Comparison of ENCODE assay signal across 19 cellular contexts in the genomic region with DNA sequence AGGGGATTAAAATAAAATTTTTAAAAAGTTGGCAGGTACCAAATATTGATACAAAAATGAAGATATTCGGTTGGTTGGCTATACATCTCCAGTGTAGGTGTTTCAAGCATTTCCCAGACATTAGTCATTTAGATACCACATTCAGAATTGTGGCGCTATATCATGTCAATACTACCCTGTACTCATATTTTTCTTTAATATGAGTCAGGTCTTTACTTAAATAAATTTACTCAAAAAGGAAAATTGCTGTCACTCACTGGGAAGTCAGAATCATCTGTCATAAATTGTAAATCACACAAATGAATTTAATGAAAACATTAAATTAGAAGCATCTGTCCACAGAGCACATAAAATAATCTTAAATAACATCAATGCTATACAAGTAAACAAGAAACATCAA.
DNase-seq lines count a peak whose midpoint lies in the region; ATAC-seq, FAIRE-seq and TF ChIP-seq lines count a peak whose summit lies in the region.
"Had no signal": no experiment of that assay in that cellular context is flagged by ENCODE, and none has a peak within 500 bp of the region (broad histone marks: within the 10 kb centered on the region; RNA-seq: fewer than 3 reads in every experiment).

No MANE protein-coding gene starts in this region.

- H3K79me1 ChIP-seq in mesenchymal stem cell (replicated peaks; ENCODE audit: low read length, poor library complexity, severe bottlenecking) = no peaks in the 10 kb centered on the region

- no peaks in the 10 kb centered on the region for H3K27me3 ChIP-seq in mesenchymal stem cell (ENCODE audit: control insufficient read depth in 1 of 2, insufficient read depth in 1 of 2, low read length in 2 of 2)
- H3K27me3 ChIP-seq: vagina had no signal

- H3K27me3 Mint-ChIP-seq in activated T-cell treated with anti-CD3 and anti-CD28 coated beads, Interleukin-2, amount 50 U/mL, for 24 hours = no peaks in the 10 kb centered on the region
- H3K27me3 Mint-ChIP-seq in activated naive CD8-positive, alpha-beta T cell = no peaks in the 10 kb centered on the region

- no CpG with 5 or more reads among the region's 2 CpGs for WGBS in mesenchymal stem cell

- no peaks in the 10 kb centered on the region for H3K9me2 ChIP-seq in OCI-LY7 (ENCODE audit: insufficient read depth, low read length)

- H4K8ac ChIP-seq in mesenchymal stem cell (ENCODE audit: low read length) = no peak overlapping the region

- POLR2A ChIA-PET in OCI-LY7 (lab: Charles Lee) = no interaction called here

- H2AFZ ChIP-seq in mesenchymal stem cell (ENCODE audit: low read depth, low read length) = no peak overlapping the region
- H2AFZ ChIP-seq in OCI-LY7 (ENCODE audit: low read length) = no peak overlapping the region

- H3K9ac ChIP-seq in mesenchymal stem cell (ENCODE audit: low read length) = no peak overlapping the region

- TF ChIP-seq CTCF in omental fat pad (IDR thresholded peaks at IDR 0.05) = no peak
- TF ChIP-seq CTCF in D721Med (IDR thresholded peaks at IDR 0.05; ENCODE audit: insufficient read depth, missing control alignments) = no peak
- TF ChIP-seq CTCF in OCI-LY7 (conservative IDR thresholded peaks at IDR 0.05; ENCODE audit: low read length) = no peak

- no peak overlapping the region for H3K23ac ChIP-seq in mesenchymal stem cell (ENCODE audit: low read length in 2 of 2)

- peaks cover 11% of the 10 kb centered on the region for H3K9me3 Mint-ChIP-seq in activated T-cell treated with anti-CD3 and anti-CD28 coated beads, Interleukin-2, amount 50 U/mL, for 24 hours
- peaks cover 4% of the 10 kb centered on the region for H3K9me3 Mint-ChIP-seq in activated naive CD8-positive, alpha-beta T cell (ENCODE audit: low read depth)
- H3K9me3 Mint-ChIP-seq: CD8-positive, alpha-beta T cell; mesothelial cell of epicardium had no signal

- H3K36me3 Mint-ChIP-seq in activated T-cell treated with anti-CD3 and anti-CD28 coated beads, Interleukin-2, amount 50 U/mL, for 24 hours (ENCODE audit: low read depth) = peaks cover 9% of the 10 kb centered on the region
- no peaks in the 10 kb centered on the region for H3K36me3 Mint-ChIP-seq in activated naive CD8-positive, alpha-beta T cell
- H3K36me3 Mint-ChIP-seq: CD8-positive, alpha-beta T cell; mesothelial cell of epicardium had no signal

- no peaks in the 10 kb centered on the region for H4K20me1 ChIP-seq in OCI-LY7 (ENCODE audit: insufficient read depth, low read length)

- no peak overlapping the region for H2BK15ac ChIP-seq in mesenchymal stem cell (ENCODE audit: low read depth, poor library complexity, severe bottlenecking)

- DNase-seq in activated T-cell treated with anti-CD3 and anti-CD28 coated beads, Interleukin-2, amount 50 U/mL, for 24 hours = no peak
- DNase-seq in activated T-cell treated with anti-CD3 and anti-CD28 coated beads, Interleukin-2, amount 50 U/mL, for 48 hours = no peak
- DNase-seq in RKO (ENCODE audit: low spot score) = peak; percentile 30
- DNase-seq in mesenchymal stem cell = no peak
- DNase-seq in omental fat pad (ENCODE audit: low spot score) = no peak
- DNase-seq in D721Med (ENCODE audit: insufficient read length, low spot score) = no peak
- DNase-seq in OCI-LY7 (ENCODE audit: low spot score) = no peak
- DNase-seq: CD8-positive, alpha-beta T cell; head of caudate nucleus; NCI-H1048; NCI-H2107; NCI-H526 treated with DMSO at 0.1 percent for 48 hours; retina had no signal

- H3K4me3 ChIP-seq in mesenchymal stem cell (ENCODE audit: insufficient read depth in 1 of 2, low read depth in 1 of 2, low read length in 2 of 2) (no peak overlapping the region), OCI-LY7 (ENCODE audit: low read depth, low read length, poor library complexity, severe bottlenecking) (no peak overlapping the region)
- H3K4me3 ChIP-seq: K562, vagina had no signal

- H2BK120ac ChIP-seq in mesenchymal stem cell (ENCODE audit: low read depth, low read length) = no peak overlapping the region

- H3K4me3 Mint-ChIP-seq in activated T-cell treated with anti-CD3 and anti-CD28 coated beads, Interleukin-2, amount 50 U/mL, for 24 hours = peak overlapping the region; percentile 72
- H3K4me3 Mint-ChIP-seq in activated naive CD8-positive, alpha-beta T cell = peak overlapping the region; percentile 64
- H3K4me3 Mint-ChIP-seq: dendritic cell treated with granulocyte-macrophage colony-stimulating factor and Interleukin-4, amounts not matched to agents 40 ng/mL and 50 ng/mL, for 4 days; mesothelial cell of epicardium had no signal

- no peak overlapping the region for H3K18ac ChIP-seq in mesenchymal stem cell (ENCODE audit: low read depth in 1 of 2, low read length in 2 of 2)

- BruUV-seq in OCI-LY7 (replicated peaks; lab: Mats Ljungman, UMichigan) = no TSS peak

- H2BK5ac ChIP-seq in mesenchymal stem cell (ENCODE audit: low read depth, low read length, poor library complexity, severe bottlenecking) = no peak overlapping the region

- H2BK12ac ChIP-seq in mesenchymal stem cell (ENCODE audit: low read length in 2 of 2) = no peak overlapping the region

- no peak overlapping the region for H2AK5ac ChIP-seq in mesenchymal stem cell (ENCODE audit: low read length, severe bottlenecking)

- no peak for ATAC-seq in omental fat pad (ENCODE audit: low FRiP score)
- ATAC-seq: K562 had no signal

- H3K4me1 ChIP-seq in mesenchymal stem cell (ENCODE audit: control insufficient read depth, insufficient read depth, low read depth, low read length) (peaks cover 3% of the 10 kb centered on the region), OCI-LY7 (ENCODE audit: insufficient read depth, low read length, poor library complexity, severe bottlenecking) (no peaks in the 10 kb centered on the region)

- peak overlapping the region; percentile 99 for H3K27ac Mint-ChIP-seq in activated T-cell treated with anti-CD3 and anti-CD28 coated beads, Interleukin-2, amount 50 U/mL, for 24 hours
- H3K27ac Mint-ChIP-seq in activated naive CD8-positive, alpha-beta T cell = peak overlapping the region; percentile 95
- H3K27ac Mint-ChIP-seq: dendritic cell treated with granulocyte-macrophage colony-stimulating factor and Interleukin-4, amounts not matched to agents 40 ng/mL and 50 ng/mL, for 4 days had no signal

- no peaks in the 10 kb centered on the region for H3K36me3 ChIP-seq in mesenchymal stem cell (ENCODE audit: control insufficient read depth in 1 of 2, insufficient read depth in 2 of 2, low read depth in 1 of 2, low read length in 2 of 2)
- no peaks in the 10 kb centered on the region for H3K36me3 ChIP-seq in OCI-LY7 (ENCODE audit: insufficient read depth, low read length)
- H3K36me3 ChIP-seq: vagina had no signal

- peaks cover 37% of the 10 kb centered on the region for H3K4me1 Mint-ChIP-seq in activated T-cell treated with anti-CD3 and anti-CD28 coated beads, Interleukin-2, amount 50 U/mL, for 24 hours (ENCODE audit: low read depth)
- peaks cover 26% of the 10 kb centered on the region for H3K4me1 Mint-ChIP-seq in activated naive CD8-positive, alpha-beta T cell (ENCODE audit: low read depth)

- H3K14ac ChIP-seq in mesenchymal stem cell (ENCODE audit: low read length in 2 of 2) = no peak overlapping the region

- H3K4me2 ChIP-seq in mesenchymal stem cell (ENCODE audit: low read length, poor library complexity, severe bottlenecking) = no peak overlapping the region
- H3K4me2 ChIP-seq in OCI-LY7 (ENCODE audit: low read length) = no peak overlapping the region

- H3K79me2 ChIP-seq in OCI-LY7 (ENCODE audit: insufficient read depth, low read depth, low read length) = no peaks in the 10 kb centered on the region

- intact Hi-C loops in OCI-LY7 (cut with micrococcal nuclease; ENCODE audit: unreplicated experiment) = no loop called here

- FAIRE-seq in D721Med (lab: Jason Lieb, UNC) = no peak
- FAIRE-seq: K562 had no signal

- no peak overlapping the region for H4K91ac ChIP-seq in mesenchymal stem cell (ENCODE audit: low read length)

- H3K27ac ChIP-seq in mesenchymal stem cell (ENCODE audit: low read length, poor library complexity, severe bottlenecking) (peak overlapping the region; percentile 97), OCI-LY7 (ENCODE audit: low read depth, low read length, poor library complexity, severe bottlenecking) (no peak overlapping the region)
- H3K27ac ChIP-seq: vagina, VCaP had no signal

- H3K9me3 ChIP-seq in mesenchymal stem cell (ENCODE audit: control insufficient read depth, low read length) = no peaks in the 10 kb centered on the region
- H3K9me3 ChIP-seq in OCI-LY7 (ENCODE audit: low read length) = no peaks in the 10 kb centered on the region
- H3K9me3 ChIP-seq: vagina had no signal

- no peak overlapping the region for H3K4ac ChIP-seq in mesenchymal stem cell (ENCODE audit: low read depth in 1 of 2, low read length in 2 of 2)

- CTCF ChIA-PET in OCI-LY7 (lab: Charles Lee; ENCODE audit: unreplicated experiment) = no interaction called here
